ENCODE assay signal across 14 cellular contexts in genomic region chr22:22130956-22131355, GRCh38.
A peak's percentile ranks its signal among the peaks of the same experiment; 100 is the strongest.
DNase-seq lines count a peak whose midpoint lies in the region; ATAC-seq and TF ChIP-seq lines count a peak whose summit lies in the region.
"Had no signal": no experiment of that assay in that cellular context is flagged by ENCODE, and none has a peak within 500 bp of the region (broad histone marks: within the 10 kb centered on the region; RNA-seq: fewer than 3 reads in every experiment).

No MANE protein-coding gene starts in this region.

- peaks cover 7% of the 10 kb centered on the region for H3K4me1 Mint-ChIP-seq in activated CD4-positive, alpha-beta T cell treated with anti-CD3 and anti-CD28 coated beads, Interleukin-2, amount 10 ng/mL, durations not matched to agents 24 days and 14 days
- peaks cover 7% of the 10 kb centered on the region for H3K4me1 Mint-ChIP-seq in stimulated activated naive CD8-positive, alpha-beta T cell treated with anti-CD3 and anti-CD28 coated beads, Interleukin-15, amount 100 ng/mL, for 72 hours
- no peaks in the 10 kb centered on the region for H3K4me1 Mint-ChIP-seq in activated T-helper 17 cell treated with anti-CD3 and anti-CD28 coated beads, Interleukin-2, amount 50 U/mL, for 72 hours
- H3K4me1 Mint-ChIP-seq in stimulated activated effector memory CD8-positive, alpha-beta T cell treated with anti-CD3 and anti-CD28 coated beads, Interleukin-12 subunit alpha, Interleukin-12 subunit beta, amount 100 ng/mL, for 72 hours = peaks cover 8% of the 10 kb centered on the region

- CTCF ChIA-PET in PC-9 (lab: Charles Lee) = interaction anchor here (0.7 kb wide), 1 partner anchor 31 kb away, joined by 6 read pairs; no protein-coding TSS in a partner anchor

- no peaks in the 10 kb centered on the region for H3K9me3 ChIP-seq in PC-9 (ENCODE audit: insufficient read depth, low read depth)
- H3K9me3 ChIP-seq: BLaER1 had no signal

- no peak overlapping the region for H3K27ac ChIP-seq in PC-9
- H3K27ac ChIP-seq: BLaER1 had no signal

- peak overlapping the region; percentile 39 for H3K27ac Mint-ChIP-seq in activated CD4-positive, alpha-beta T cell treated with anti-CD3 and anti-CD28 coated beads, Interleukin-2, amount 10 ng/mL, durations not matched to agents 24 days and 14 days
- no peak overlapping the region for H3K27ac Mint-ChIP-seq in stimulated activated naive CD8-positive, alpha-beta T cell treated with anti-CD3 and anti-CD28 coated beads, Interleukin-15, amount 100 ng/mL, for 72 hours
- H3K27ac Mint-ChIP-seq in activated T-helper 17 cell treated with anti-CD3 and anti-CD28 coated beads, Interleukin-2, amount 50 U/mL, for 72 hours = no peak overlapping the region
- H3K27ac Mint-ChIP-seq in stimulated activated effector memory CD8-positive, alpha-beta T cell treated with anti-CD3 and anti-CD28 coated beads, Interleukin-12 subunit alpha, Interleukin-12 subunit beta, amount 100 ng/mL, for 72 hours = no peak overlapping the region
- H3K27ac Mint-ChIP-seq: HFFc6 had no signal

- H4K20me1 ChIP-seq in PC-9 (ENCODE audit: insufficient read depth) = no peaks in the 10 kb centered on the region
- H4K20me1 ChIP-seq: BLaER1 had no signal

- TF ChIP-seq CTCF in PC-9 (conservative IDR thresholded peaks at IDR 0.05) = no peak

- H3F3A ChIP-seq in PC-9 (ENCODE audit: insufficient read depth, low read depth) = no peaks in the 10 kb centered on the region

- H3K4me3 Mint-ChIP-seq in activated CD4-positive, alpha-beta T cell treated with anti-CD3 and anti-CD28 coated beads, Interleukin-2, amount 10 ng/mL, durations not matched to agents 24 days and 14 days = no peak overlapping the region
- peak overlapping the region in 1 of 2 donors; percentile 18 for H3K4me3 Mint-ChIP-seq in stimulated activated naive CD8-positive, alpha-beta T cell treated with anti-CD3 and anti-CD28 coated beads, Interleukin-15, amount 100 ng/mL, for 72 hours
- no peak overlapping the region for H3K4me3 Mint-ChIP-seq in activated T-helper 17 cell treated with anti-CD3 and anti-CD28 coated beads, Interleukin-2, amount 50 U/mL, for 72 hours
- no peak overlapping the region for H3K4me3 Mint-ChIP-seq in stimulated activated effector memory CD8-positive, alpha-beta T cell treated with anti-CD3 and anti-CD28 coated beads, Interleukin-12 subunit alpha, Interleukin-12 subunit beta, amount 100 ng/mL, for 72 hours
- H3K4me3 Mint-ChIP-seq: HFFc6 had no signal

- no peaks in the 10 kb centered on the region for H3K36me3 Mint-ChIP-seq in activated CD4-positive, alpha-beta T cell treated with anti-CD3 and anti-CD28 coated beads, Interleukin-2, amount 10 ng/mL, durations not matched to agents 24 days and 14 days (ENCODE audit: low read depth)
- H3K36me3 Mint-ChIP-seq in activated T-helper 17 cell treated with anti-CD3 and anti-CD28 coated beads, Interleukin-2, amount 50 U/mL, for 72 hours (ENCODE audit: low read depth) = no peaks in the 10 kb centered on the region
- no peaks in the 10 kb centered on the region for H3K36me3 Mint-ChIP-seq in stimulated activated effector memory CD8-positive, alpha-beta T cell treated with anti-CD3 and anti-CD28 coated beads, Interleukin-12 subunit alpha, Interleukin-12 subunit beta, amount 100 ng/mL, for 72 hours

- H3K27me3 ChIP-seq in PC-9 (ENCODE audit: insufficient read depth, low read depth) = peaks cover 17% of the 10 kb centered on the region
- H3K27me3 ChIP-seq: BLaER1 had no signal

- H3K4me3 ChIP-seq in PC-9 = no peak overlapping the region
- H3K4me3 ChIP-seq: BLaER1 had no signal

- no peak overlapping the region for H2AFZ ChIP-seq in PC-9

- no peaks in the 10 kb centered on the region for H3K9me2 ChIP-seq in PC-9 (ENCODE audit: insufficient read depth)

- POLR2A ChIA-PET in PC-9 (lab: Charles Lee; ENCODE audit: unreplicated experiment) = no interaction called here

- no peak for DNase-seq in activated CD4-positive, alpha-beta T cell treated with anti-CD3 and anti-CD28 coated beads, Interleukin-2, amount 10 ng/mL, durations not matched to agents 24 days and 14 days
- DNase-seq in activated CD4-positive, alpha-beta T cell treated with anti-CD3 and anti-CD28 coated beads, Interleukin-2, amount 50 U/mL, for 1 hour = no peak
- DNase-seq in stimulated activated naive CD8-positive, alpha-beta T cell treated with anti-CD3 and anti-CD28 coated beads, Interleukin-15, amount 100 ng/mL, for 72 hours = no peak
- no peak for DNase-seq in stimulated activated naive CD8-positive, alpha-beta T cell treated with anti-CD3 and anti-CD28 coated beads, Interleukin-15, Interleukin-2, amounts not matched to agents 100 U/mL and 50 U/mL, for 24 hours
- no peak for DNase-seq in stimulated activated effector memory CD8-positive, alpha-beta T cell treated with anti-CD3 and anti-CD28 coated beads, Interleukin-12 subunit alpha, Interleukin-12 subunit beta, amount 100 ng/mL, for 72 hours (ENCODE audit: low spot score in 2 of 2)
- DNase-seq in PC-9 = no peak
- no peak for DNase-seq in hippocampal formation (lab: John Stamatoyannopoulos, UW)
- DNase-seq: 8988T, AML-193, HCEC 1CT, HFFc6 had no signal

- H3K36me3 ChIP-seq in PC-9 (ENCODE audit: low read depth) = no peaks in the 10 kb centered on the region
- H3K36me3 ChIP-seq: BLaER1 had no signal

- no peaks in the 10 kb centered on the region for H3K79me2 ChIP-seq in PC-9 (ENCODE audit: low read depth)

- no peaks in the 10 kb centered on the region for H3K9me3 Mint-ChIP-seq in activated CD4-positive, alpha-beta T cell treated with anti-CD3 and anti-CD28 coated beads, Interleukin-2, amount 10 ng/mL, durations not matched to agents 24 days and 14 days
- H3K9me3 Mint-ChIP-seq in stimulated activated naive CD8-positive, alpha-beta T cell treated with anti-CD3 and anti-CD28 coated beads, Interleukin-15, amount 100 ng/mL, for 72 hours = no peaks in the 10 kb centered on the region
- H3K9me3 Mint-ChIP-seq in activated T-helper 17 cell treated with anti-CD3 and anti-CD28 coated beads, Interleukin-2, amount 50 U/mL, for 72 hours = no peaks in the 10 kb centered on the region
- H3K9me3 Mint-ChIP-seq in stimulated activated effector memory CD8-positive, alpha-beta T cell treated with anti-CD3 and anti-CD28 coated beads, Interleukin-12 subunit alpha, Interleukin-12 subunit beta, amount 100 ng/mL, for 72 hours = no peaks in the 10 kb centered on the region
- H3K9me3 Mint-ChIP-seq: HFFc6 had no signal

- no peaks in the 10 kb centered on the region for H3K4me1 ChIP-seq in PC-9 (replicated peaks; ENCODE audit: insufficient read depth)
- H3K4me1 ChIP-seq: BLaER1 had no signal

- ATAC-seq in stimulated activated naive CD8-positive, alpha-beta T cell treated with anti-CD3 and anti-CD28 coated beads, Interleukin-15, amount 100 ng/mL, for 72 hours = peak; percentile 45
- ATAC-seq in stimulated activated naive CD8-positive, alpha-beta T cell treated with anti-CD3 and anti-CD28 coated beads, Interleukin-15, Interleukin-2, amounts not matched to agents 100 U/mL and 50 U/mL, for 24 hours = no peak
- peak; percentile 59 for ATAC-seq in activated T-helper 17 cell treated with anti-CD3 and anti-CD28 coated beads, Interleukin-2, amount 50 U/mL, for 72 hours (replicated peaks)
- peak; percentile 53 for ATAC-seq in stimulated activated effector memory CD8-positive, alpha-beta T cell treated with anti-CD3 and anti-CD28 coated beads, Interleukin-12 subunit alpha, Interleukin-12 subunit beta, amount 100 ng/mL, for 72 hours
- ATAC-seq: HepG2 had no signal

- intact Hi-C loops in activated CD4-positive, alpha-beta T cell treated with anti-CD3 and anti-CD28 coated beads, Interleukin-2, amount 10 ng/mL, durations not matched to agents 24 days and 14 days (cut with micrococcal nuclease) = no loop called here
- intact Hi-C loops in PC-9 (cut with micrococcal nuclease; ENCODE audit: unreplicated experiment) = no loop called here

- no peak overlapping the region for H3K4me2 ChIP-seq in PC-9
- H3K4me2 ChIP-seq: BLaER1 had no signal

- peaks cover 10% of the 10 kb centered on the region for H3K27me3 Mint-ChIP-seq in activated CD4-positive, alpha-beta T cell treated with anti-CD3 and anti-CD28 coated beads, Interleukin-2, amount 10 ng/mL, durations not matched to agents 24 days and 14 days
- H3K27me3 Mint-ChIP-seq in stimulated activated naive CD8-positive, alpha-beta T cell treated with anti-CD3 and anti-CD28 coated beads, Interleukin-15, amount 100 ng/mL, for 72 hours = peaks cover 7% of the 10 kb centered on the region
- peaks cover 9% of the 10 kb centered on the region for H3K27me3 Mint-ChIP-seq in activated T-helper 17 cell treated with anti-CD3 and anti-CD28 coated beads, Interleukin-2, amount 50 U/mL, for 72 hours

- no TSS peak for BruUV-seq in PC-9 (replicated peaks; lab: Mats Ljungman, UMichigan)
